In genomic region chr6:105993341-105993740, GRCh38 we compare ENCODE assay signal across 8 cellular contexts.
DNase-seq lines count a peak whose midpoint lies in the region; ATAC-seq and TF ChIP-seq lines count a peak whose summit lies in the region.

No MANE protein-coding gene starts in this region.

- 93 to 94% methylated on average over 9 of the region's 9 CpGs for WGBS in GM23248 (ENCODE audit: low coverage in 1 of 2, low lambda C conversion rate in 2 of 2, missing lambda C conversion rate in 2 of 2), 2 experiments
- WGBS in smooth muscle cell (ENCODE audit: low lambda C conversion rate), result 4% methylated on average over 9 of the region's 9 CpGs
- 15 to 25% methylated on average over 9 of the region's 9 CpGs for WGBS in testis, 2 donors

- H3K27ac Mint-ChIP-seq in T-helper 17 cell, result peak overlapping the region; percentile 98

- intact Hi-C loops in testis (cut with DNase I; ENCODE audit: low total_unique reads), result no loop called here

- no peak for TF ChIP-seq POLR2A in testis (IDR thresholded peaks at IDR 0.05)

- peak overlapping the region; percentile 86 for H2AFZ ChIP-seq in GM23248
- H2AFZ ChIP-seq in smooth muscle cell (ENCODE audit: low read depth), result peak overlapping the region; percentile 70

- H3K36me3 ChIP-seq in GM23248 (ENCODE audit: low read depth) (no peaks in the 10 kb centered on the region), smooth muscle cell (ENCODE audit: low read depth) (no peaks in the 10 kb centered on the region), testis (ENCODE audit: low read depth, missing control alignments) (no peaks in the 10 kb centered on the region)

- H3K27ac ChIP-seq in GM23248, result no peak overlapping the region
- no peak overlapping the region for H3K27ac ChIP-seq in smooth muscle cell (ENCODE audit: low read depth)
- no peak overlapping the region for H3K27ac ChIP-seq in testis

- no peaks in the 10 kb centered on the region for H4K20me1 ChIP-seq in GM23248 (ENCODE audit: insufficient read depth)
- H4K20me1 ChIP-seq in smooth muscle cell (ENCODE audit: low read depth), result no peaks in the 10 kb centered on the region

- peak overlapping the region; percentile 81; the same call in 1 of the 2 replicates for H3K4me3 ChIP-seq in GM23248
- peak overlapping the region; percentile 64 to 81 for H3K4me3 ChIP-seq in foreskin fibroblast (ENCODE audit: low read depth in 1 of 2, low read length in 2 of 2)
- H3K4me3 ChIP-seq in smooth muscle cell, result peak overlapping the region; percentile 71
- peak overlapping the region in 1 of 2 donors; percentile 71 for H3K4me3 ChIP-seq in testis

- H3K4me3 Mint-ChIP-seq in T-helper 17 cell, result peak overlapping the region; percentile 96

- H3K4me1 Mint-ChIP-seq in T-helper 17 cell, result peaks cover 35% of the 10 kb centered on the region

- H3K27me3 ChIP-seq in GM23248 (replicated peaks; ENCODE audit: insufficient read depth) (no peaks in the 10 kb centered on the region), smooth muscle cell (ENCODE audit: low read depth) (peaks cover 79% of the 10 kb centered on the region), testis (no peaks in the 10 kb centered on the region)

- in situ Hi-C loops in GM23248 (cut with MboI), result loop anchor here (10.0 kb wide), 1 partner anchor 311 kb away; no protein-coding TSS in a partner anchor

- H3K4me2 ChIP-seq in GM23248 (ENCODE audit: unreplicated experiment) (peak overlapping the region; percentile 94), smooth muscle cell (peak overlapping the region; percentile 96)

- no peak for ATAC-seq in T-helper 17 cell

- H3K9me2 ChIP-seq in GM23248 (ENCODE audit: insufficient read depth), result no peaks in the 10 kb centered on the region

- H3K79me2 ChIP-seq in GM23248 (ENCODE audit: insufficient read depth) (no peaks in the 10 kb centered on the region), smooth muscle cell (ENCODE audit: low read depth) (no peaks in the 10 kb centered on the region)

- H3K9me3 ChIP-seq in GM23248 (ENCODE audit: low read depth) (no peaks in the 10 kb centered on the region), T-helper 17 cell (ENCODE audit: control insufficient read depth, low read length, poor library complexity, severe bottlenecking) (no peaks in the 10 kb centered on the region), smooth muscle cell (replicated peaks; ENCODE audit: low read depth) (no peaks in the 10 kb centered on the region), testis (no peaks in the 10 kb centered on the region)

- H3K27me3 Mint-ChIP-seq in T-helper 17 cell, result peaks cover 25% of the 10 kb centered on the region

- no peak overlapping the region for H3K9ac ChIP-seq in GM23248
- no peak overlapping the region for H3K9ac ChIP-seq in smooth muscle cell (ENCODE audit: low read depth)

- DNase-seq in GM23248, result no peak
- DNase-seq in T-helper 17 cell, result no peak
- no peak for DNase-seq in foreskin fibroblast
- no peak for DNase-seq in smooth muscle cell (lab: John Stamatoyannopoulos, UW; ENCODE audit: unreplicated experiment)
- DNase-seq in NCI-H526 treated with DMSO at 0.1 percent for 48 hours (lab: John Stamatoyannopoulos, UW), result no peak
- no peak for DNase-seq in testis
- no peak for DNase-seq in NOMO-1 treated with DMSO at 0.1 percent for 48 hours (lab: John Stamatoyannopoulos, UW; ENCODE audit: unreplicated experiment)
- no peak for DNase-seq in cerebellar nuclear complex (lab: John Stamatoyannopoulos, UW)

- TF ChIP-seq CTCF in foreskin fibroblast (IDR thresholded peaks at IDR 0.05; ENCODE audit: low read depth, low read length) (no peak), smooth muscle cell (IDR thresholded peaks at IDR 0.05; ENCODE audit: borderline replicate concordance, insufficient read depth, poor library complexity, severe bottlenecking) (no peak), testis (IDR thresholded peaks at IDR 0.05) (no peak)

- H3F3A ChIP-seq in GM23248 (ENCODE audit: insufficient read depth) (peaks cover 18% of the 10 kb centered on the region), smooth muscle cell (ENCODE audit: low read depth) (no peaks in the 10 kb centered on the region)

- H3K4me1 ChIP-seq in GM23248 (ENCODE audit: insufficient read depth) (peaks cover 14% of the 10 kb centered on the region), smooth muscle cell (ENCODE audit: low read depth) (peaks cover 21% of the 10 kb centered on the region), testis (peaks cover 9% of the 10 kb centered on the region)

- H3K36me3 Mint-ChIP-seq in T-helper 17 cell (ENCODE audit: low read depth), result peaks cover 2% of the 10 kb centered on the region
